ENCODE assay signal across 2 cellular contexts in genomic region chr6:147255948-147256674, GRCh38.
TF ChIP-seq lines count a peak whose summit lies in the region.

No MANE protein-coding gene starts in this region.

TF ChIP-seq in HepG2, 621 proteins besides CTCF, POLR2A, EP300 and RAD21:
- TF ChIP-seq GABPB1 (CRISPR knock-in tag; IDR thresholded peaks at IDR 0.05) (no peak), HBP1 (CRISPR knock-in tag; IDR thresholded peaks at IDR 0.05; ENCODE audit: low read depth) (no peak), RORA (CRISPR knock-in tag; IDR thresholded peaks at IDR 0.05) (no peak), TEAD2 (CRISPR knock-in tag; IDR thresholded peaks at IDR 0.05) (no peak), MED1 (CRISPR knock-in tag; IDR thresholded peaks at IDR 0.05) (no peak), PBX2 (CRISPR knock-in tag; IDR thresholded peaks at IDR 0.05) (no peak), ZEB1 (IDR thresholded peaks at IDR 0.05; ENCODE audit: insufficient replicate concordance, low read depth) (no peak), ELF4 (CRISPR knock-in tag; IDR thresholded peaks at IDR 0.05; ENCODE audit: borderline replicate concordance) (no peak), ZNF841 (CRISPR knock-in tag; IDR thresholded peaks at IDR 0.05; ENCODE audit: borderline replicate concordance) (no peak), THYN1 (CRISPR knock-in tag; IDR thresholded peaks at IDR 0.05; ENCODE audit: borderline replicate concordance, low read depth) (no peak), ZFAT (CRISPR knock-in tag; conservative IDR thresholded peaks at IDR 0.05) (no peak), ZGPAT (CRISPR knock-in tag; IDR thresholded peaks at IDR 0.05) (no peak), PTBP1 (IDR thresholded peaks at IDR 0.05; ENCODE audit: low read depth, low read length, poor library complexity, severe bottlenecking) (no peak), ZNF451 (CRISPR knock-in tag; IDR thresholded peaks at IDR 0.05) (no peak), ZNF772 (CRISPR knock-in tag; IDR thresholded peaks at IDR 0.05) (no peak)
- TF ChIP-seq, protein P1, sequence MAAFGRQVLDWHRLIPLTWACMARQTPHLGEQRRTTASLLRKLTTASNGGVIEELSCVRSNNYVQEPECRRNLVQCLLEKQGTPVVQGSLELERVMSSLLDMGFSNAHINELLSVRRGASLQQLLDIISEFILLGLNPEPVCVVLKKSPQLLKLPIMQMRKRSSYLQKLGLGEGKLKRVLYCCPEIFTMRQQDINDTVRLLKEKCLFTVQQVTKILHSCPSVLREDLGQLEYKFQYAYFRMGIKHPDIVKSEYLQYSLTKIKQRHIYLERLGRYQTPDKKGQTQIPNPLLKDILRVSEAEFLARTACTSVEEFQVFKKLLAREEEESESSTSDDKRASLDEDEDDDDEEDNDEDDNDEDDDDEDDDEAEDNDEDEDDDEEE (CRISPR knock-in tag; IDR thresholded peaks at IDR 0.05), result no peak
TF ChIP-seq in HepG2: peak in this region for 0.

TF ChIP-seq in K562, 482 proteins besides CTCF, POLR2A, EP300 and RAD21:
- TF ChIP-seq CTBP1 (IDR thresholded peaks at IDR 0.05; ENCODE audit: borderline replicate concordance) (0 out of 2 replicates have a peak, but pooled peaks have one; percentile 10), POLR2AphosphoS2 (IDR thresholded peaks at IDR 0.05; ENCODE audit: low read length) (peak; percentile 88), ILF3 (IDR thresholded peaks at IDR 0.05; ENCODE audit: borderline replicate concordance) (0 out of 2 replicates have a peak, but pooled peaks have one; percentile 20), SOX6 (IDR thresholded peaks at IDR 0.05) (0 out of 2 replicates have a peak, but pooled peaks have one; percentile 38), RBM25 (IDR thresholded peaks at IDR 0.05; ENCODE audit: low read depth, low read length, severe bottlenecking) (no peak), SUPT5H (IDR thresholded peaks at IDR 0.05) (peak; percentile 28; the same call in 1 of the 2 replicates), JUND (IDR thresholded peaks at IDR 0.05; ENCODE audit: borderline replicate concordance, low read depth, low read length) (no peak), JUND (tag; IDR thresholded peaks at IDR 0.05; ENCODE audit: borderline replicate concordance, low read depth, low read length) (no peak), ZNF224 (CRISPR knock-in tag; IDR thresholded peaks at IDR 0.05) (no peak)
